ENCODE assay signal across 27 cellular contexts in the genomic region with DNA sequence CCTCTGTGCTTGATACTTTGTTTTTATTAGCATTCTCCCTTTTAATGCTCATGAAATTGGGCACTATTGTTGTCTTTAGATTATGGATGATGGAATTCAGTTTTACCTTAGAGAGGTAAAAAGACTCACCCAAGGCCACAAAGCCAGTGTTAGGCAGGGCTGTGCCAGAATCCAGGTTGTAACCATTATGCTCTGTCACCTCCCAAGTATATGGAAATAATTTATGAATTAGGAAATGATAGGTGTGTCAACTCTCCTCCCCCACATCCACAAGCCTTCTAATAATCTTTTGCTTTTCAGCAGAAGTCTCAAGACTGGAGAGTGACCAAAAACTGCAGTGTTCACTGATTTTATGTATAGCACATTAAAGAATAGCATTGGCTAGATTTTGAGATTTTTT. TPM values are rescaled to one million over a fixed set of nuclear protein-coding genes. Genes with fewer than 3 reads are reported as not detected.
DNase-seq lines count a peak whose midpoint lies in the region; ATAC-seq and TF ChIP-seq lines count a peak whose summit lies in the region.
"Had no signal": no experiment of that assay in that cellular context is flagged by ENCODE, and none has a peak within 500 bp of the region (broad histone marks: within the 10 kb centered on the region; RNA-seq: fewer than 3 reads in every experiment).

No MANE protein-coding gene starts in this region.

- peak overlapping the region in 7 of 10 donors; percentile 11 to 74 (median 63) for H3K27ac ChIP-seq in heart right ventricle
- H3K27ac ChIP-seq: ovary had no signal

- no peak for ATAC-seq in heart right ventricle
- ATAC-seq in Right ventricle myocardium superior (ENCODE audit: poor library complexity): no peak
- ATAC-seq: naive thymus-derived CD8-positive, alpha-beta T cell had no signal

- intact Hi-C loops in heart right ventricle (cut with DNase I): loop anchor here in 1 of 10 donors (5.0 kb wide), 1 partner anchor 37 kb away; no protein-coding TSS in a partner anchor
- intact Hi-C loops in Right ventricle myocardium superior (cut with DNase I): no loop called here

- H3K36me3 Mint-ChIP-seq in endothelial cell (ENCODE audit: low read depth, unreplicated experiment) (peaks cover 7% of the 10 kb centered on the region), mesothelial cell of epicardium (no peaks in the 10 kb centered on the region)
- H3K36me3 Mint-ChIP-seq: brain; naive thymus-derived CD8-positive, alpha-beta T cell had no signal

- no peaks in the 10 kb centered on the region for H3K27me3 ChIP-seq in heart right ventricle
- H3K27me3 ChIP-seq: BE2C, colonic mucosa, MG63, ovary, tibial nerve had no signal

- H3K9me3 Mint-ChIP-seq in endothelial cell (ENCODE audit: unreplicated experiment) (no peaks in the 10 kb centered on the region), mesothelial cell of epicardium (no peaks in the 10 kb centered on the region)
- H3K9me3 Mint-ChIP-seq: activated T-cell treated with anti-CD3 and anti-CD28 coated beads, Interleukin-2, amount 50 U/mL, for 24 hours; brain; naive thymus-derived CD8-positive, alpha-beta T cell; stimulated activated naive CD8-positive, alpha-beta T cell treated with anti-CD3 and anti-CD28 coated beads, Interleukin-15, Interleukin-2, amounts not matched to agents 100 ng/mL and 50 ng/mL, for 24 hours had no signal

- H3K4me3 Mint-ChIP-seq in endothelial cell (ENCODE audit: unreplicated experiment) (no peak overlapping the region), mesothelial cell of epicardium (no peak overlapping the region)
- H3K4me3 Mint-ChIP-seq: activated T-cell treated with anti-CD3 and anti-CD28 coated beads, Interleukin-2, amount 50 U/mL, for 24 hours; brain; naive thymus-derived CD8-positive, alpha-beta T cell; stimulated activated naive CD8-positive, alpha-beta T cell treated with anti-CD3 and anti-CD28 coated beads, Interleukin-15, Interleukin-2, amounts not matched to agents 100 ng/mL and 50 ng/mL, for 24 hours had no signal

- H3K27me3 Mint-ChIP-seq in endothelial cell (ENCODE audit: unreplicated experiment): peaks cover 8% of the 10 kb centered on the region
- H3K27me3 Mint-ChIP-seq in mesothelial cell of epicardium (ENCODE audit: low read depth): no peaks in the 10 kb centered on the region
- H3K27me3 Mint-ChIP-seq: activated T-cell treated with anti-CD3 and anti-CD28 coated beads, Interleukin-2, amount 50 U/mL, for 24 hours; brain had no signal

- DNase-seq in heart right ventricle (no peak), Right ventricle myocardium superior (no peak), endothelial cell (ENCODE audit: low spot score) (no peak), mesothelial cell of epicardium (ENCODE audit: low spot score in 2 of 2, unreplicated experiment in 2 of 2) (no peak), nucleus accumbens (lab: John Stamatoyannopoulos, UW) (no peak), globus pallidus (ENCODE audit: low spot score) (no peak), T1000 (lab: John Stamatoyannopoulos, UW) (no peak)
- DNase-seq in activated T-cell treated with anti-CD3 and anti-CD28 coated beads, Interleukin-2, amount 50 U/mL, for 48 hours: no peak
- DNase-seq: activated CD4-positive, alpha-beta T cell treated with anti-CD3 and anti-CD28 coated beads for 4 hours; activated CD8-positive, alpha-beta memory T cell treated with anti-CD3 and anti-CD28 coated beads for 24 hours; activated T-cell treated with anti-CD3 and anti-CD28 coated beads, Interleukin-2, amount 50 U/mL, for 24 hours; BE2C; colonic mucosa; GDM1; head of caudate nucleus; left cardiac atrium; MG63; naive thymus-derived CD8-positive, alpha-beta T cell; NCI-H446; OCI-M1; ovary; right cardiac atrium; SIG-M5 had no signal

- H3K27ac Mint-ChIP-seq in endothelial cell (ENCODE audit: unreplicated experiment) (peak overlapping the region; percentile 88), mesothelial cell of epicardium (peak overlapping the region; percentile 66)
- H3K27ac Mint-ChIP-seq: activated T-cell treated with anti-CD3 and anti-CD28 coated beads, Interleukin-2, amount 50 U/mL, for 24 hours; brain; naive thymus-derived CD8-positive, alpha-beta T cell; stimulated activated naive CD8-positive, alpha-beta T cell treated with anti-CD3 and anti-CD28 coated beads, Interleukin-15, Interleukin-2, amounts not matched to agents 100 ng/mL and 50 ng/mL, for 24 hours had no signal

- peaks cover 0 to 58% (median 45%) of the 10 kb centered on the region in 9 donors for H3K4me1 ChIP-seq in heart right ventricle
- H3K4me1 ChIP-seq: BE2C had no signal

- TF ChIP-seq CTCF in heart right ventricle (IDR thresholded peaks at IDR 0.05): no peak
- TF ChIP-seq CTCF in endothelial cell (IDR thresholded peaks at IDR 0.05; ENCODE audit: unreplicated experiment): no peak
- no peak for TF ChIP-seq CTCF in mesothelial cell of epicardium (IDR thresholded peaks at IDR 0.05; ENCODE audit: unreplicated experiment)

- no peaks in the 10 kb centered on the region for H3K36me3 ChIP-seq in heart right ventricle
- H3K36me3 ChIP-seq: BE2C, colonic mucosa, MG63, ovary, tibial nerve had no signal

- H3K4me3 ChIP-seq in heart right ventricle: no peak overlapping the region
- H3K4me3 ChIP-seq: colonic mucosa, K562, MG63, ovary, tibial nerve had no signal

- no peaks in the 10 kb centered on the region for H3K9me3 ChIP-seq in heart right ventricle
- H3K9me3 ChIP-seq: BE2C, colonic mucosa, MG63, ovary, tibial nerve had no signal

- H3K4me1 Mint-ChIP-seq in endothelial cell (ENCODE audit: unreplicated experiment): peaks cover 78% of the 10 kb centered on the region
- peaks cover 34% of the 10 kb centered on the region for H3K4me1 Mint-ChIP-seq in mesothelial cell of epicardium
- H3K4me1 Mint-ChIP-seq: brain had no signal

RNA-seq across cellular contexts. Expression of gene DCBLD1, which starts 13.0 kb away (rescaled TPM):
- total RNA-seq in heart right ventricle: 1 to 10 TPM; 2.7 to 7.2 (median 4.2) TPM
- 1 to 10 TPM; 3.3 to 6.7 TPM for polyA plus RNA-seq in heart right ventricle
- 6.7 TPM for total RNA-seq in Right ventricle myocardium superior
- total RNA-seq in endothelial cell (ENCODE audit: unreplicated experiment): 203 TPM
- total RNA-seq in mesothelial cell of epicardium: 30.1 to 34.5 TPM (median 30.8 TPM) in 3 replicates
